Comparison of ENCODE assay signal across 8 cellular contexts in the genomic region with DNA sequence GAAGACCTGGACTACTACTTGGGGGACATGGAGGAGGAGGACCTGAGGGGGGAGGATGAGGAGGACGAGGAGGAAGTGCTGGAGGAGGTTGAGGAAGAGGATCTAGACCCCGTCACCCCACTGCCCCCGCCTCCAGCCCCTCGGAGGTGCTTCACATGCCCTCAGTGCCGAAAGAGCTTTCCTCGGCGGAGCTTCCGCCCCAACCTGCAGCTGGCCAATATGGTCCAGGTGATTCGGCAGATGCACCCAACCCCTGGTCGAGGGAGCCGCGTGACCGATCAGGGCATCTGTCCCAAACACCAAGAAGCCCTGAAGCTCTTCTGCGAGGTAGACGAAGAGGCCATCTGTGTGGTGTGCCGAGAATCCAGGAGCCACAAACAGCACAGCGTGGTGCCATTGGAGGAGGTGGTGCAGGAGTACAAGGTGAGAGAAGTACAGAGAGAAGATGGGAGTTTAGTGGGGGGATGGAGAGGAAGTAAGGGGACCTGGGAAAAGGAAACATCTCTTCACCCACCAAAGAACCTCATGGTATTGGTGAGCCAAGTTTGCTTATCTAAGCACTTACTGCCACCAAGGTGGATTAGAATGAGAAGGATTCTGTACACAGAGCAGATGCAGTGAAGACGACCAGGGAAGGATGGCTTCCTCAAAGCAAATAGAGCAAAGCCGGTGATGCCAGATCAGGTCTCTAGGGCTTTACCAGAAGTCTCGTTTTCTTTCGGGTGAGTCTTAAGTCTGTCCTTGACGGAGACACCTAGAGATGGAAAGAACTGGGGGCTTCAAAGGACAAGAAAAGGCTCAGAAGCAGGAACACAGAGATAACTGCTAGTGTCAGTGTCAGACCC. TPM values are rescaled to one million over a fixed set of nuclear protein-coding genes. Genes with fewer than 3 reads are reported as not detected.
DNase-seq lines count a peak whose midpoint lies in the region; ATAC-seq and TF ChIP-seq lines count a peak whose summit lies in the region.

No MANE protein-coding gene starts in this region.

- no peaks in the 10 kb centered on the region for H3K27me3 ChIP-seq in trophoblast cell (ENCODE audit: insufficient read depth, low read length)

- no peak for DNase-seq in SK-N-MC (ENCODE audit: low read depth, low spot score)
- DNase-seq in epithelial cell of esophagus (ENCODE audit: low read depth): no peak
- no peak for DNase-seq in trophoblast cell
- no peak for DNase-seq in NCI-H1694 treated with DMSO at 0.1 percent for 48 hours (lab: John Stamatoyannopoulos, UW)
- no peak for DNase-seq in NCI-H2081 treated with DMSO at 0.1 percent for 48 hours (lab: John Stamatoyannopoulos, UW)
- no peak for DNase-seq in kidney glomerular epithelial cell (lab: John Stamatoyannopoulos, UW)

- H4K91ac ChIP-seq in trophoblast cell (ENCODE audit: low read depth, low read length): peak overlapping the region; percentile 77

- WGBS in trophoblast cell (ENCODE audit: extremely low coverage, insufficient coverage, insufficient read length): no CpG with 5 or more reads among the region's 22 CpGs

- H2BK12ac ChIP-seq in trophoblast cell (ENCODE audit: low read length): no peak overlapping the region

- H3K18ac ChIP-seq in trophoblast cell (ENCODE audit: low read length): peak overlapping the region; percentile 5

- peak overlapping the region; percentile 0 for H2AK5ac ChIP-seq in trophoblast cell (ENCODE audit: low read length)

- H3K9ac ChIP-seq in SK-N-MC (ENCODE audit: insufficient read length) (peak overlapping the region; percentile 96), trophoblast cell (ENCODE audit: low read length) (peak overlapping the region; percentile 23)

- no peak overlapping the region for H3K23ac ChIP-seq in trophoblast cell (ENCODE audit: low read length)

- H3K4me2 ChIP-seq in trophoblast cell (ENCODE audit: low read length): peak overlapping the region; percentile 82

- H3K4me3 ChIP-seq in GM08714 (ENCODE audit: low read length) (peak overlapping the region; percentile 84), SK-N-MC (peak overlapping the region; percentile 96), epithelial cell of esophagus (ENCODE audit: low read length) (peak overlapping the region; percentile 81), trophoblast cell (ENCODE audit: low read depth, low read length) (peak overlapping the region; percentile 85)

- TF ChIP-seq CTCF in epithelial cell of esophagus (IDR thresholded peaks at IDR 0.05; ENCODE audit: insufficient read depth, low read depth, low read length, missing control alignments): no peak

- H3K79me1 ChIP-seq in trophoblast cell (ENCODE audit: low read length): peaks cover 8% of the 10 kb centered on the region

- peak overlapping the region; percentile 9 for H4K12ac ChIP-seq in trophoblast cell (ENCODE audit: low read depth, low read length)

- H3K4me1 ChIP-seq in trophoblast cell (ENCODE audit: control insufficient read depth in 1 of 2, insufficient read depth in 2 of 2, low read length in 2 of 2): peaks cover 10 to 12% of the 10 kb centered on the region in 2 experiments

- H3K4ac ChIP-seq in trophoblast cell (ENCODE audit: low read depth, low read length): peak overlapping the region; percentile 0

- H3K9me3 ChIP-seq in SK-N-MC (ENCODE audit: low read depth, low read length) (no peaks in the 10 kb centered on the region), trophoblast cell (ENCODE audit: insufficient read depth, low read depth, low read length) (peaks cover under 1% of the 10 kb centered on the region)

- no peak overlapping the region for H2BK5ac ChIP-seq in trophoblast cell (ENCODE audit: low read depth, low read length, poor library complexity)

- H2BK120ac ChIP-seq in trophoblast cell (ENCODE audit: insufficient read depth, low read length, poor library complexity): peak overlapping the region; percentile 0

- peak overlapping the region; percentile 32 for H3K14ac ChIP-seq in trophoblast cell (ENCODE audit: low read length)

- peak overlapping the region; percentile 1 for H2AFZ ChIP-seq in trophoblast cell (ENCODE audit: insufficient read depth, low read length, poor library complexity)

- no peak overlapping the region for H3K27ac ChIP-seq in SK-N-MC
- H3K27ac ChIP-seq in trophoblast cell (ENCODE audit: low read depth, low read length): no peak overlapping the region

- H3K36me3 ChIP-seq in SK-N-MC (ENCODE audit: insufficient read depth, low read length) (no peaks in the 10 kb centered on the region), trophoblast cell (ENCODE audit: control insufficient read depth in 1 of 2, insufficient read depth in 2 of 2, low read length in 2 of 2) (peaks cover 1 to 13% of the 10 kb centered on the region in 2 experiments)

- peak overlapping the region; percentile 84 for H4K8ac ChIP-seq in trophoblast cell (ENCODE audit: low read depth, low read length)

- ATAC-seq in GM18861 (IDR thresholded peaks at IDR 0.05; ENCODE audit: unreplicated experiment): no peak

- H3K79me2 ChIP-seq in trophoblast cell (ENCODE audit: control insufficient read depth, insufficient read depth, low read length, poor library complexity): peaks cover 4% of the 10 kb centered on the region

RNA-seq across cellular contexts. Expression of a gene that starts 1.5 kb away (rescaled TPM):
- polyA plus RNA-seq in trophoblast cell (2013): 16.4 and 16.9 TPM in 2 replicates

RNA-seq across cellular contexts. Expression of a gene that starts 19.1 kb away (rescaled TPM):
- polyA plus RNA-seq in trophoblast cell (2013): 2,172 and 2,251 TPM in 2 replicates

RNA-seq across cellular contexts. Expression of a gene that starts 19.6 kb away (rescaled TPM):
- polyA plus RNA-seq in trophoblast cell (2013): 0.04 and 0.07 TPM in 2 replicates

RNA-seq across cellular contexts. Expression of a gene that starts 36.3 kb away (rescaled TPM):
- 2.8 and 3.3 TPM in 2 replicates for polyA plus RNA-seq in trophoblast cell (2013)
